ENCODE assay signal across 20 cellular contexts in genomic region chr4:21457086-21457840, GRCh38.
"Had no signal": no experiment of that assay in that cellular context is flagged by ENCODE, and none has a peak within 500 bp of the region (broad histone marks: within the 10 kb centered on the region; RNA-seq: fewer than 3 reads in every experiment).

No MANE protein-coding gene starts in this region.

- DNase-seq: cortex of kidney; dermis blood vessel endothelial cell; effector CD4-positive, alpha-beta T cell; effector CD8-positive, alpha-beta T cell; effector memory CD4-positive, alpha-beta T cell; effector memory CD8-positive, alpha-beta T cell; endodermal cell; erythroblast; esophagus squamous epithelium; foreskin fibroblast; foreskin keratinocyte; foreskin melanocyte; gastrocnemius medialis; glutamatergic neuron; head of caudate nucleus; heart left ventricle; heart right ventricle; hippocampal formation had no signal

- ATAC-seq: effector memory CD8-positive, alpha-beta T cell; esophagus mucosa; foreskin keratinocyte; gastrocnemius medialis; gastroesophageal sphincter; heart left ventricle; heart right ventricle had no signal
